ENCODE assay signal across 10 cellular contexts in the genomic region with DNA sequence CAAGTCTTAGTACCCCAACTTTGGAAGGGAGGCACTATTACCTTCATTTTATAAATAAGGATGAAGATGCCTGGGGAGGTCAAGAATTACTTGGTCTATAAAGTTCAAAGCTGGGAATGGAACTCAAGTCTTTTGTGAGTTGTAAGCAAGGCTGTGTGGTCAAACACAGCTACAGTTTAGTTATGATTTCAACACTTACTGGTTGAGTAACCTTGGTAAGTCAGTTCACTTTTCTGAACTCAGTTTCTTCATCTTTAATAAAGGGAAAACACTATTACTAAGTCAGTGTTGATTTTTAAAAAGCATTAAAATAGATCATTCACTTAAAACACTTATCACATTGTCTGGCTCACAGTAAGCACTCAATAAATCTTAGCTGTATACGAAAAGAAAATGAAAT.
"Had no signal": no experiment of that assay in that cellular context is flagged by ENCODE, and none has a peak within 500 bp of the region (broad histone marks: within the 10 kb centered on the region; RNA-seq: fewer than 3 reads in every experiment).

No MANE protein-coding gene starts in this region.

- ATAC-seq: activated naive CD8-positive, alpha-beta T cell treated with anti-CD3 and anti-CD28 coated beads, Interleukin-2, amount 50 U/mL, for 24 hours; left ventricle myocardium superior; sciatic nerve had no signal

- DNase-seq: activated CD4-positive, alpha-beta T cell treated with anti-CD3 and anti-CD28 coated beads, Interleukin-2, amount 10 ng/mL, durations not matched to agents 7 days and 5 days; activated naive CD4-positive, alpha-beta T cell treated with Interleukin-2 at 50 U/mL for 16 hours; activated naive CD8-positive, alpha-beta T cell treated with anti-CD3 and anti-CD28 coated beads, Interleukin-2, amount 50 U/mL, for 24 hours; hypothalamus; left ventricle myocardium superior; occipital lobe; stimulated activated CD4-positive, alpha-beta T cell treated with anti-CD3 and anti-CD28 coated beads, Interleukin-1b, Interleukin-23, amount 100 ng/mL, for 48 hours; thyroid gland; uterus had no signal

- H3K4me3 ChIP-seq: thyroid gland, uterus had no signal
